9 cellular contexts compared by ENCODE assay signal in genomic region chr3:151816091-151816604, GRCh38. TPM values are rescaled to one million over a fixed set of nuclear protein-coding genes. Genes with fewer than 3 reads are reported as not detected.
DNase-seq lines count a peak whose midpoint lies in the region; FAIRE-seq and TF ChIP-seq lines count a peak whose summit lies in the region.
"Had no signal": no experiment of that assay in that cellular context is flagged by ENCODE, and none has a peak within 500 bp of the region (broad histone marks: within the 10 kb centered on the region; RNA-seq: fewer than 3 reads in every experiment).

No MANE protein-coding gene starts in this region.

- no peak overlapping the region for H3K27ac Mint-ChIP-seq in HFFc6

- no peak for TF ChIP-seq EP300 in suprapubic skin (IDR thresholded peaks at IDR 0.05)

- WGBS in suprapubic skin = 36% methylated on average over 3 of the region's 3 CpGs

- no peak for FAIRE-seq in GM19239 (lab: Jason Lieb, UNC)

- no peak overlapping the region for H3K4me3 ChIP-seq in suprapubic skin

- no peaks in the 10 kb centered on the region for H3K9me3 Mint-ChIP-seq in HFFc6

- H3K27ac ChIP-seq in RWPE1 = no peak overlapping the region
- H3K27ac ChIP-seq in suprapubic skin = peak overlapping the region; percentile 51

- H3K27me3 ChIP-seq in suprapubic skin = no peaks in the 10 kb centered on the region

- POLR2A ChIA-PET in RWPE1 (lab: Yijun Ruan, JAX; ENCODE audit: low non-redundant PET) = interaction anchor here (0.6 kb wide), 1 partner anchor 15 kb away, joined by 4 read pairs; no protein-coding TSS in a partner anchor

- H3K36me3 Mint-ChIP-seq in HFFc6 (ENCODE audit: low read depth) = no peaks in the 10 kb centered on the region

- peaks cover 12% of the 10 kb centered on the region for H3K4me1 Mint-ChIP-seq in HFFc6 (ENCODE audit: low read depth)

- H3K9me3 ChIP-seq in suprapubic skin = no peaks in the 10 kb centered on the region

- H3K36me3 ChIP-seq in suprapubic skin = no peaks in the 10 kb centered on the region

- TF ChIP-seq CTCF in HFFc6 (IDR thresholded peaks at IDR 0.05) (no peak), RWPE1 (conservative IDR thresholded peaks at IDR 0.05; ENCODE audit: low read depth) (no peak), suprapubic skin (IDR thresholded peaks at IDR 0.05) (no peak)

- CTCF ChIA-PET in RWPE1 (lab: Yijun Ruan, JAX) = interaction anchor here (1.3 kb wide), 1 partner anchor 348 kb away, joined by 4 read pairs; no protein-coding TSS in a partner anchor

- H3K4me3 Mint-ChIP-seq in HFFc6 = no peak overlapping the region

- no peak for TF ChIP-seq POLR2A in suprapubic skin (IDR thresholded peaks at IDR 0.05)

- peaks cover 3% of the 10 kb centered on the region for H3K27me3 Mint-ChIP-seq in HFFc6 (ENCODE audit: insufficient read depth)

- H3K4me1 ChIP-seq in suprapubic skin = peaks cover 24% of the 10 kb centered on the region

- DNase-seq in HFFc6 (peak; percentile 38), RWPE1 (ENCODE audit: low spot score) (peak; percentile 61), iPS-NIHi11 (ENCODE audit: low spot score) (peak; percentile 37), suprapubic skin (ENCODE audit: low spot score in 2 of 2) (no peak), GM19239 (ENCODE audit: insufficient read length, low spot score) (no peak), NCI-H1694 (lab: John Stamatoyannopoulos, UW) (no peak)
- DNase-seq in activated CD8-positive, alpha-beta memory T cell treated with anti-CD3 and anti-CD28 coated beads for 24 hours = no peak
- DNase-seq: cerebellar nuclear complex had no signal

RNA-seq across cellular contexts. Expression of gene AADAC, which starts 2.2 kb away (rescaled TPM):
- not detected for total RNA-seq in HFFc6 (2021; fragmentation: NEBNext Ultra II Directional; extraction: Animal tissue kit (Norgen Biotek cat#: 25700))
- total RNA-seq in suprapubic skin = 10 to 100 TPM in 3 of 4 donors, 1 to 10 TPM in 1; 2.7 to 19.1 (median 14.0) TPM

RNA-seq across cellular contexts. Expression of gene SUCNR1, which starts 57.3 kb away (rescaled TPM):
- not detected for total RNA-seq in HFFc6 (2021; fragmentation: NEBNext Ultra II Directional; extraction: Animal tissue kit (Norgen Biotek cat#: 25700))
- 1 to 10 TPM in 3 of 4 donors, under 1 TPM in 1; 0.79 to 2.2 (median 1.4) TPM for total RNA-seq in suprapubic skin
- total RNA-seq: lung microvascular endothelial cell had no signal

Comparison
In these comparisons a context has a peak if more than half of its experiments do, and no peak if none do; other contexts are left out.
1. DNase-seq: peak in HFFc6 (single experiment), RWPE1 (single experiment) and iPS-NIHi11 (single experiment); none in suprapubic skin (0 of 2), activated CD8-positive, alpha-beta memory T cell treated with anti-CD3 and anti-CD28 coated beads for 24 hours (single experiment), GM19239 (single experiment) and NCI-H1694 (single experiment).